ENCODE assay signal across 17 cellular contexts in genomic region chr16:31022574-31023251, GRCh38.
"Had no signal": no experiment of that assay in that cellular context is flagged by ENCODE, and none has a peak within 500 bp of the region (broad histone marks: within the 10 kb centered on the region; RNA-seq: fewer than 3 reads in every experiment).

No MANE protein-coding gene starts in this region.

- H3K9me3 ChIP-seq: lower lobe of right lung, sigmoid colon, tibial nerve, uterus had no signal

- DNase-seq: activated CD4-positive, alpha-beta memory T cell treated with anti-CD3 and anti-CD28 coated beads, Interleukin-2, amount 10 ng/mL, durations not matched to agents 7 days and 5 days; activated CD4-positive, alpha-beta T cell treated with anti-CD3 and anti-CD28 coated beads for 36 hours; activated T-cell treated with anti-CD3 and anti-CD28 coated beads, Interleukin-2, amount 50 U/mL, for 4 hours; amniotic stem cell; effector memory CD8-positive, alpha-beta T cell; left cardiac atrium; lower lobe of right lung; nephron progenitor cell; nucleus accumbens; sigmoid colon; stimulated activated naive CD8-positive, alpha-beta T cell treated with anti-CD3 and anti-CD28 coated beads, Interleukin-15, Interleukin-2, amounts not matched to agents 100 U/mL and 50 U/mL, for 24 hours; substantia nigra; T-helper 17 cell; uterus had no signal

- H3K27me3 ChIP-seq: sigmoid colon, tibial nerve, uterus had no signal

- FAIRE-seq: TTC549 had no signal

- H3K4me3 ChIP-seq: lower lobe of right lung, sigmoid colon, tibial nerve, uterus had no signal

- ATAC-seq: activated CD4-positive, alpha-beta T cell treated with anti-CD3 and anti-CD28 coated beads for 36 hours; activated T-cell treated with anti-CD3 and anti-CD28 coated beads, Interleukin-2, amount 50 U/mL, for 4 hours; effector memory CD8-positive, alpha-beta T cell; left cardiac atrium; lower lobe of right lung; stimulated activated naive CD8-positive, alpha-beta T cell treated with anti-CD3 and anti-CD28 coated beads, Interleukin-15, Interleukin-2, amounts not matched to agents 100 U/mL and 50 U/mL, for 24 hours; T-helper 17 cell; WTC11 had no signal

- H3K27ac ChIP-seq: lower lobe of right lung, sigmoid colon, tibial nerve, uterus had no signal

- H3K4me1 ChIP-seq: lower lobe of right lung, sigmoid colon, tibial nerve, uterus had no signal

- H3K36me3 ChIP-seq: lower lobe of right lung, sigmoid colon, tibial nerve, uterus had no signal
